In the genomic region with DNA sequence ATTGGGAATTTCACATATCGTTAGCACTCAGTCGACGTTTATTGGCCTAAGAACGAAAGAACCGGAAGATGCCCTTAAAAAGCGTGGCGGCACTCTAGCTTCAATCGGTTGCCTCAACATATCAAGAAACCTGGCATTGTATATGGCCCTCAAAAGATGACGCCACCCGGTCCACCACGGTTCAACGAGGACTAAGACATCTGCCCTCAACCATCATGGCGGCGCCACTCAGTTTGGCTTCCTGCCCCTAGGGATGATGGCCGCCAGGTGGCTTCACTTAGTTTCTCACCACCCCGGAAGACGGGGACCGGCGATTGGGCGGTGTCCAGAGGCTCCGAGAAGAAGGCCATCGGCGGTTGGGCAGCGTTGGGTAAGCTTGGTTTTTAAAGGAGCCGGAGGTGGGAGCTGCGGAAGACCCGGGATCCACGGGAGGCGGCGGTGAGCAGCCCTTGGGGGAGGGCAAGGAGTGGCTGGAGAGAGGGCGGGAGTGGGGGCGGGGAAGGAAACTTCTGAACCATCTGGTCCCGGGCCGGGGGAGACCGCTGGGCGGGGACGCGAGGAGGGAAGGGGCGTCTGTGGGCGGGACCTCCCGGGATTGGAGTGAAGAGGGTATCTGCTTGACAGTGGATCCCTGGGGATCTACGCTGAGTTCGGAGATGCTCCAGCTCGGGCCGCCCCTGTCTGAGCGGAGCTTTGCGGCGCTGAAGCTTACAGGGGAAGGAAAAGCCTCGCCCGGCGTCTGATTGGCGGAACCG, we compare ENCODE assay signal across 8 cellular contexts. TPM values are rescaled to one million over a fixed set of nuclear protein-coding genes. Genes with fewer than 3 reads are reported as not detected.
DNase-seq lines count a peak whose midpoint lies in the region; ATAC-seq lines count a peak whose summit lies in the region.

A gene (plus strand): TSS at position 592 of the 755 bp plus-strand sequence. CDS start 686 bp downstream, outside the sequence.

- DNase-seq in CMK (ENCODE audit: low read depth) (peak; percentile 97), HT1080 (ENCODE audit: low read depth) (peak; percentile 99), NOMO-1 treated with DMSO at 0.1 percent for 48 hours (lab: John Stamatoyannopoulos, UW; ENCODE audit: unreplicated experiment) (peak; percentile 100), lung microvascular endothelial cell (ENCODE audit: low read depth in 2 of 2) (peak; percentile 99 to 100)
- DNase-seq in activated CD8-positive, alpha-beta memory T cell treated with anti-CD3 and anti-CD28 coated beads for 4 hours (ENCODE audit: low read depth in 2 of 2): peak; percentile 96 to 98
- peak; percentile 97 to 98 (median 98) for DNase-seq in effector memory CD4-positive, alpha-beta T cell
- peak; percentile 96 to 99 (median 97) for DNase-seq in stimulated activated CD4-positive, alpha-beta T cell treated with anti-CD3 and anti-CD28 coated beads, TNF-alpha, amount 100 ng/mL, for 48 hours (ENCODE audit: low read depth in 3 of 3)

- H3K27me3 ChIP-seq in effector memory CD4-positive, alpha-beta T cell (replicated peaks; ENCODE audit: control insufficient read depth, insufficient read depth, low read length, poor library complexity, severe bottlenecking): no peaks in the 10 kb centered on the region

- H3K36me3 ChIP-seq in effector memory CD4-positive, alpha-beta T cell (ENCODE audit: control insufficient read depth, insufficient read depth, low read length): peaks cover 31% of the 10 kb centered on the region

- no peaks in the 10 kb centered on the region for H3K9me3 ChIP-seq in effector memory CD4-positive, alpha-beta T cell (ENCODE audit: control insufficient read depth, low read length)

- peak within 1 kb of the TSS; percentile 91 for H3K27ac ChIP-seq in effector memory CD4-positive, alpha-beta T cell (ENCODE audit: insufficient read depth, low read length, poor library complexity, severe bottlenecking)

- peak within 1 kb of the TSS; percentile 97 for H3K4me3 ChIP-seq in effector memory CD4-positive, alpha-beta T cell (ENCODE audit: insufficient read depth, low read depth, low read length, poor library complexity, severe bottlenecking)

- H3K4me1 ChIP-seq in effector memory CD4-positive, alpha-beta T cell (ENCODE audit: control insufficient read depth, insufficient read depth, low read length, poor library complexity, severe bottlenecking): peaks cover 9% of the 10 kb centered on the region

- ATAC-seq in GM21360 (IDR thresholded peaks at IDR 0.05; ENCODE audit: unreplicated experiment): peak; percentile 58

RNA-seq across cellular contexts. Expression of the gene that starts here (rescaled TPM):
- total RNA-seq in HT1080 (2014; rRNA removed; shearing (Covaris generic)): 11.0 and 26.6 TPM in 2 replicates
- polyA plus RNA-seq in HT1080 (2015; cell fraction: cytosol; rRNA removed): 33.8 and 36.4 TPM in 2 replicates
- 65.8 and 75.9 TPM in 2 replicates for polyA plus RNA-seq in HT1080 (2015; cell fraction: nucleus; rRNA removed)
- 4.1 and 4.4 TPM in 2 replicates for total RNA-seq in lung microvascular endothelial cell

Comparison
In these comparisons a context has a peak if more than half of its experiments do, and no peak if none do; other contexts are left out.
1. Peak in every context shown above with its lines: DNase-seq, ATAC-seq, H3K4me3 ChIP-seq and H3K27ac ChIP-seq.